Comparison of ENCODE assay signal across 16 cellular contexts in genomic region chr4:64230709-64231310, GRCh38.
DNase-seq lines count a peak whose midpoint lies in the region; ATAC-seq, FAIRE-seq and TF ChIP-seq lines count a peak whose summit lies in the region.
"Had no signal": no experiment of that assay in that cellular context is flagged by ENCODE, and none has a peak within 500 bp of the region (broad histone marks: within the 10 kb centered on the region; RNA-seq: fewer than 3 reads in every experiment).

No MANE protein-coding gene starts in this region.

- H3K4me2 ChIP-seq in astrocyte (ENCODE audit: low read length): no peak overlapping the region

- FAIRE-seq in astrocyte (lab: Jason Lieb, UNC): no peak
- FAIRE-seq: small intestine, TTC549 had no signal

- H3K79me2 ChIP-seq in astrocyte (ENCODE audit: insufficient read depth, low read length): no peaks in the 10 kb centered on the region

- H3K27ac Mint-ChIP-seq in astrocyte (ENCODE audit: unreplicated experiment): no peak overlapping the region
- H3K27ac Mint-ChIP-seq: CD8-positive, alpha-beta memory T cell; memory B cell had no signal

- H3K27ac ChIP-seq in astrocyte (ENCODE audit: low read depth, low read length): no peak overlapping the region
- H3K27ac ChIP-seq in A673 (ENCODE audit: low read depth, low read length, poor library complexity, severe bottlenecking): no peak overlapping the region

- H3K4me3 ChIP-seq in astrocyte (ENCODE audit: insufficient read depth, low read depth, low read length): no peak overlapping the region
- H3K4me3 ChIP-seq in A673 (ENCODE audit: low read depth, low read length, poor library complexity, severe bottlenecking): no peak overlapping the region

- H3K4me1 Mint-ChIP-seq in astrocyte (ENCODE audit: low read depth, unreplicated experiment): no peaks in the 10 kb centered on the region
- H3K4me1 Mint-ChIP-seq: CD8-positive, alpha-beta memory T cell; central memory CD8-positive, alpha-beta T cell; memory B cell had no signal

- ATAC-seq in HG03159 (IDR thresholded peaks at IDR 0.05; ENCODE audit: unreplicated experiment) (no peak), HG02610 (IDR thresholded peaks at IDR 0.05; ENCODE audit: unreplicated experiment) (no peak)

- in situ Hi-C loops in KBM-7 (cut with MboI; ENCODE audit: low pct_unique_long_range_greater_than_20kb, low sequenced_read_pairs): no loop called here

- H3K36me3 ChIP-seq in astrocyte (ENCODE audit: insufficient read depth, low read length) (no peaks in the 10 kb centered on the region), A673 (ENCODE audit: insufficient read depth, low read length, poor library complexity, severe bottlenecking) (no peaks in the 10 kb centered on the region)

- H3K9me3 Mint-ChIP-seq in astrocyte (ENCODE audit: unreplicated experiment): peaks cover 36% of the 10 kb centered on the region

- no peak for TF ChIP-seq CTCF in astrocyte (IDR thresholded peaks at IDR 0.05; ENCODE audit: insufficient read depth, low read depth, low read length)
- no peak for TF ChIP-seq CTCF in A673 (conservative IDR thresholded peaks at IDR 0.05; ENCODE audit: low read depth, low read length)

- H3K9me3 ChIP-seq in astrocyte (ENCODE audit: insufficient read depth, low read depth, low read length) (peaks cover 19% of the 10 kb centered on the region), A673 (ENCODE audit: low read depth, low read length, poor library complexity, severe bottlenecking) (no peaks in the 10 kb centered on the region)

- CTCF ChIA-PET in A673 (lab: Charles Lee): no interaction called here

- H3K4me3 Mint-ChIP-seq in astrocyte (ENCODE audit: unreplicated experiment): no peak overlapping the region
- H3K4me3 Mint-ChIP-seq: CD8-positive, alpha-beta memory T cell; central memory CD8-positive, alpha-beta T cell; memory B cell had no signal

- no TSS peak for BruUV-seq in A673 (replicated peaks; lab: Mats Ljungman, UMichigan)

- H3K27me3 ChIP-seq in astrocyte (ENCODE audit: insufficient read depth, low read length) (no peaks in the 10 kb centered on the region), A673 (replicated peaks; ENCODE audit: insufficient read depth, low read depth, low read length, poor library complexity) (no peaks in the 10 kb centered on the region)

- H3K4me1 ChIP-seq in astrocyte (ENCODE audit: insufficient read depth, low read length): no peaks in the 10 kb centered on the region
- no peaks in the 10 kb centered on the region for H3K4me1 ChIP-seq in A673 (ENCODE audit: insufficient read depth, low read length, poor library complexity, severe bottlenecking)

- no peaks in the 10 kb centered on the region for H4K20me1 ChIP-seq in astrocyte (ENCODE audit: insufficient read depth, low read length)

- DNase-seq in EL (peak; percentile 1), KBM-7 (peak; percentile 12), astrocyte (ENCODE audit: low read depth) (peak; percentile 10), iPS-NIHi7 (ENCODE audit: extremely low spot score) (peak; percentile 12), A673 (ENCODE audit: low spot score) (no peak)
- DNase-seq: CD8-positive, alpha-beta memory T cell; NCI-H510A; nucleus accumbens; SHP77; small intestine; substantia nigra had no signal

- no peak overlapping the region for H2AFZ ChIP-seq in astrocyte (ENCODE audit: low read depth, low read length)

- H3K36me3 Mint-ChIP-seq in astrocyte (ENCODE audit: low read depth, unreplicated experiment): peaks cover 2% of the 10 kb centered on the region
- H3K36me3 Mint-ChIP-seq: CD8-positive, alpha-beta memory T cell; memory B cell had no signal

- POLR2A ChIA-PET in A673 (lab: Charles Lee; ENCODE audit: low non-redundant PET): no interaction called here

- intact Hi-C loops in A673 (cut with micrococcal nuclease; ENCODE audit: unreplicated experiment): no loop called here

- no peaks in the 10 kb centered on the region for H3K27me3 Mint-ChIP-seq in astrocyte (ENCODE audit: low read depth, unreplicated experiment)
- H3K27me3 Mint-ChIP-seq: CD8-positive, alpha-beta memory T cell; central memory CD8-positive, alpha-beta T cell; memory B cell had no signal

- H3K9ac ChIP-seq in astrocyte (ENCODE audit: low read length): no peak overlapping the region
